8 cellular contexts compared by ENCODE assay signal in the genomic region with DNA sequence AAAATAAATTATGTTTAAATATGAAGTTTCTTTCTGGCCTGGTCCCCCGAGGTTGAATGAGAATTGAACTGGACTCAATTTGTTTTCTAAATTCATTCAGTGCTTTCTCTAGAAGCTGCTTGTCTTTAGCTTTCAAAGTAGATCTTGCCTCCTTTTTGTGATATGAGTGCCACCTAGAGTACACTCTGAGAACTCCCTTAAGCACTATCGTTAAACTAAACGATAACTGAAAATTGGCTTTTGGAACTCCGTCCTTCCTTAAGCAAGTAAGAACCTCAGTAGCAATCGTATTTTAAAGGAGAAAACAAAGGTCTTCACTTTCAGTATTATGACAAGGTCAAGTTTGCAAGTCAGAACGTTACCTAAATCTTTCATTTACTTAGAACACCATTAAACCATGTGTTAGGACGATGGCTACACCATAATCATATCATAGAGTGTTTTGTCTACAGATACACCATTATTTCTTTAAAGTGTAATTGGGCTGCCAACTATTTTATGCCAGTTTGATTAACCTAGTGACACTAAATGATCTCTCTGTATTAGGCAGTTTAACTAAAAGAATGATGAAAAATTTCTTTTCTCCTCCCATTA.
DNase-seq lines count a peak whose midpoint lies in the region; ATAC-seq lines count a peak whose summit lies in the region.

No MANE protein-coding gene starts in this region.

- no peaks in the 10 kb centered on the region for H3K4me1 Mint-ChIP-seq in activated CD8-positive, alpha-beta T cell treated with anti-CD3 and anti-CD28 coated beads, Interleukin-2, amount 10 ng/mL, durations not matched to agents 7 days and 5 days (ENCODE audit: low read depth)

- DNase-seq in CD1c-positive myeloid dendritic cell (ENCODE audit: extremely low spot score) (peak; percentile 38), NCI-H2227 treated with DMSO at 0.1 percent for 48 hours (lab: John Stamatoyannopoulos, UW) (peak; percentile 77), left cardiac atrium (no peak), smooth muscle cell of the brain vasculature (ENCODE audit: low read depth, low spot score) (peak; percentile 26), posterior cingulate gyrus (no peak)
- peak; percentile 23 for DNase-seq in activated CD8-positive, alpha-beta T cell treated with anti-CD3 and anti-CD28 coated beads, Interleukin-2, amount 10 ng/mL, durations not matched to agents 7 days and 5 days

- no peak overlapping the region for H3K27ac Mint-ChIP-seq in activated CD8-positive, alpha-beta T cell treated with anti-CD3 and anti-CD28 coated beads, Interleukin-2, amount 10 ng/mL, durations not matched to agents 7 days and 5 days

- intact Hi-C loops in left cardiac atrium (cut with DNase I) (loop anchor here in 1 of 2 donors (2.0 to 10.0 kb wide), 3 partner anchors 234 to 832 kb away; no protein-coding TSS in a partner anchor), posterior cingulate gyrus (cut with DNase I) (loop anchor here (5.0 to 10.0 kb wide), 2 partner anchors 392 to 665 kb away; no protein-coding TSS in a partner anchor)

- CTCF ChIA-PET in activated CD8-positive, alpha-beta T cell treated with anti-CD3 and anti-CD28 coated beads, Interleukin-2, amount 10 ng/mL, durations not matched to agents 7 days and 5 days (lab: Charles Lee) = interaction anchor here (0.6 to 5.0 kb wide), 44 partner anchors 8 to 1101 kb away, joined by 3 to 45 read pairs (median 3); no protein-coding TSS in a partner anchor

- H3K36me3 Mint-ChIP-seq in activated CD8-positive, alpha-beta T cell treated with anti-CD3 and anti-CD28 coated beads, Interleukin-2, amount 10 ng/mL, durations not matched to agents 7 days and 5 days (ENCODE audit: low read depth) = no peaks in the 10 kb centered on the region

- H3K9me3 Mint-ChIP-seq in activated CD8-positive, alpha-beta T cell treated with anti-CD3 and anti-CD28 coated beads, Interleukin-2, amount 10 ng/mL, durations not matched to agents 7 days and 5 days (ENCODE audit: insufficient read depth) = no peaks in the 10 kb centered on the region

- ATAC-seq in GM18520 (IDR thresholded peaks at IDR 0.05; ENCODE audit: unreplicated experiment) (peak; percentile 45), HG03175 (IDR thresholded peaks at IDR 0.05; ENCODE audit: unreplicated experiment) (peak; percentile 74), left cardiac atrium (peak; percentile 46 to 86)
- ATAC-seq in activated CD8-positive, alpha-beta T cell treated with anti-CD3 and anti-CD28 coated beads, Interleukin-2, amount 10 ng/mL, durations not matched to agents 7 days and 5 days = peak; percentile 65

- H3K27me3 Mint-ChIP-seq in activated CD8-positive, alpha-beta T cell treated with anti-CD3 and anti-CD28 coated beads, Interleukin-2, amount 10 ng/mL, durations not matched to agents 7 days and 5 days (ENCODE audit: low read depth) = peaks cover 46% of the 10 kb centered on the region

- POLR2A ChIA-PET in activated CD8-positive, alpha-beta T cell treated with anti-CD3 and anti-CD28 coated beads, Interleukin-2, amount 10 ng/mL, durations not matched to agents 7 days and 5 days (lab: Charles Lee) = no interaction called here

- no peak overlapping the region for H3K4me3 Mint-ChIP-seq in activated CD8-positive, alpha-beta T cell treated with anti-CD3 and anti-CD28 coated beads, Interleukin-2, amount 10 ng/mL, durations not matched to agents 7 days and 5 days

Comparison
In these comparisons a context has a peak if more than half of its experiments do, and no peak if none do; other contexts are left out.
1. DNase-seq: peak in CD1c-positive myeloid dendritic cell (single experiment), NCI-H2227 treated with DMSO at 0.1 percent for 48 hours (single experiment), activated CD8-positive, alpha-beta T cell treated with anti-CD3 and anti-CD28 coated beads, Interleukin-2, amount 10 ng/mL, durations not matched to agents 7 days and 5 days (single experiment) and smooth muscle cell of the brain vasculature (single experiment); none in left cardiac atrium (single experiment) and posterior cingulate gyrus (0 of 10).
2. Peak in every context shown above with its lines, with median percentiles within 50 percentile points of each other: ATAC-seq.